ENCODE assay signal across 1 cellular context in the genomic region with DNA sequence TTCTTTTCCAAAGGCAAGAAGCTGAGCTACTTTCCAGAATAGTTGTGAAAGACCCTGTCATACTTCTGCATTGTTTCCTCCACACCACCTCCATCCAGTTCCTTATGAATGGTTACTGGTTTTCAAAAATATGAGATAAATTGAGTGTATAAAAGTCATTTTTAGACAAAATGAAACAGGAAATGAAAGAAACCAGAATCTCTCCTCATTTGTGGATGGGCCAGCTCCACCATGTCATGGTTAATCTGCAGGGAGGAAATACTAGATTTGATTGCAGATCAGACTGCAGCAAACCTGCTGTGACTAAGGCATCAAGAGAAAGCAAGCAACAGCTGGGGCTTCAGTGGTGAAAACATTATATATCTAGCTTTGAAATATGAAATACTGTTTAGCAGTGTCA.
TF ChIP-seq lines count a peak whose summit lies in the region.

No MANE protein-coding gene starts in this region.

TF ChIP-seq in GM23338, 12 proteins besides CTCF, POLR2A, EP300 and RAD21 (continued from another document):
- TF ChIP-seq, protein P1, sequence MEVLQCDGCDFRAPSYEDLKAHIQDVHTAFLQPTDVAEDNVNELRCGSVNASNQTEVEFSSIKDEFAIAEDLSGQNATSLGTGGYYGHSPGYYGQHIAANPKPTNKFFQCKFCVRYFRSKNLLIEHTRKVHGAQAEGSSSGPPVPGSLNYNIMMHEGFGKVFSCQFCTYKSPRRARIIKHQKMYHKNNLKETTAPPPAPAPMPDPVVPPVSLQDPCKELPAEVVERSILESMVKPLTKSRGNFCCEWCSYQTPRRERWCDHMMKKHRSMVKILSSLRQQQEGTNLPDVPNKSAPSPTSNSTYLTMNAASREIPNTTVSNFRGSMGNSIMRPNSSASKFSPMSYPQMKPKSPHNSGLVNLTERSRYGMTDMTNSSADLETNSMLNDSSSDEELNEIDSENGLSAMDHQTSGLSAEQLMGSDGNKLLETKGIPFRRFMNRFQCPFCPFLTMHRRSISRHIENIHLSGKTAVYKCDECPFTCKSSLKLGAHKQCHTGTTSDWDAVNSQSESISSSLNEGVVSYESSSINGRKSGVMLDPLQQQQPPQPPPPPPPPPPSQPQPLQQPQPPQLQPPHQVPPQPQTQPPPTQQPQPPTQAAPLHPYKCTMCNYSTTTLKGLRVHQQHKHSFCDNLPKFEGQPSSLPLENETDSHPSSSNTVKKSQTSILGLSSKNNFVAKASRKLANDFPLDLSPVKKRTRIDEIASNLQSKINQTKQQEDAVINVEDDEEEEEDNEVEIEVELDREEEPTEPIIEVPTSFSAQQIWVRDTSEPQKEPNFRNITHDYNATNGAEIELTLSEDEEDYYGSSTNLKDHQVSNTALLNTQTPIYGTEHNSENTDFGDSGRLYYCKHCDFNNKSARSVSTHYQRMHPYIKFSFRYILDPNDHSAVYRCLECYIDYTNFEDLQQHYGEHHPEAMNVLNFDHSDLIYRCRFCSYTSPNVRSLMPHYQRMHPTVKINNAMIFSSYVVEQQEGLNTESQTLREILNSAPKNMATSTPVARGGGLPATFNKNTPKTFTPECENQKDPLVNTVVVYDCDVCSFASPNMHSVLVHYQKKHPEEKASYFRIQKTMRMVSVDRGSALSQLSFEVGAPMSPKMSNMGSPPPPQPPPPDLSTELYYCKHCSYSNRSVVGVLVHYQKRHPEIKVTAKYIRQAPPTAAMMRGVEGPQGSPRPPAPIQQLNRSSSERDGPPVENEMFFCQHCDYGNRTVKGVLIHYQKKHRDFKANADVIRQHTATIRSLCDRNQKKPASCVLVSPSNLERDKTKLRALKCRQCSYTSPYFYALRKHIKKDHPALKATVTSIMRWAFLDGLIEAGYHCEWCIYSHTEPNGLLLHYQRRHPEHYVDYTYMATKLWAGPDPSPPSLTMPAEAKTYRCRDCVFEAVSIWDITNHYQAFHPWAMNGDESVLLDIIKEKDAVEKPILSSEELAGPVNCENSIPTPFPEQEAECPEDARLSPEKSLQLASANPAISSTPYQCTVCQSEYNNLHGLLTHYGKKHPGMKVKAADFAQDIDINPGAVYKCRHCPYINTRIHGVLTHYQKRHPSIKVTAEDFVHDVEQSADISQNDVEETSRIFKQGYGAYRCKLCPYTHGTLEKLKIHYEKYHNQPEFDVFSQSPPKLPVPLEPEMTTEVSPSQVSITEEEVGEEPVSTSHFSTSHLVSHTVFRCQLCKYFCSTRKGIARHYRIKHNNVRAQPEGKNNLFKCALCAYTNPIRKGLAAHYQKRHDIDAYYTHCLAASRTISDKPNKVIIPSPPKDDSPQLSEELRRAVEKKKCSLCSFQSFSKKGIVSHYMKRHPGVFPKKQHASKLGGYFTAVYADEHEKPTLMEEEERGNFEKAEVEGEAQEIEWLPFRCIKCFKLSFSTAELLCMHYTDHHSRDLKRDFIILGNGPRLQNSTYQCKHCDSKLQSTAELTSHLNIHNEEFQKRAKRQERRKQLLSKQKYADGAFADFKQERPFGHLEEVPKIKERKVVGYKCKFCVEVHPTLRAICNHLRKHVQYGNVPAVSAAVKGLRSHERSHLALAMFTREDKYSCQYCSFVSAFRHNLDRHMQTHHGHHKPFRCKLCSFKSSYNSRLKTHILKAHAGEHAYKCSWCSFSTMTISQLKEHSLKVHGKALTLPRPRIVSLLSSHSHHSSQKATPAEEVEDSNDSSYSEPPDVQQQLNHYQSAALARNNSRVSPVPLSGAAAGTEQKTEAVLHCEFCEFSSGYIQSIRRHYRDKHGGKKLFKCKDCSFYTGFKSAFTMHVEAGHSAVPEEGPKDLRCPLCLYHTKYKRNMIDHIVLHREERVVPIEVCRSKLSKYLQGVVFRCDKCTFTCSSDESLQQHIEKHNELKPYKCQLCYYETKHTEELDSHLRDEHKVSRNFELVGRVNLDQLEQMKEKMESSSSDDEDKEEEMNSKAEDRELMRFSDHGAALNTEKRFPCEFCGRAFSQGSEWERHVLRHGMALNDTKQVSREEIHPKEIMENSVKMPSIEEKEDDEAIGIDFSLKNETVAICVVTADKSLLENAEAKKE (CRISPR knock-in tag; IDR thresholded peaks at IDR 0.05) = no peak
- TF ChIP-seq CREB1 (CRISPR knock-in tag; IDR thresholded peaks at IDR 0.05; ENCODE audit: low read depth) (no peak), EZH2 (IDR thresholded peaks at IDR 0.05; ENCODE audit: low read depth, unreplicated experiment) (no peak), JUNB (IDR thresholded peaks at IDR 0.05; ENCODE audit: unreplicated experiment) (no peak), NANOG (IDR thresholded peaks at IDR 0.05; ENCODE audit: borderline replicate concordance) (no peak), STAT1 (IDR thresholded peaks at IDR 0.05; ENCODE audit: unreplicated experiment) (no peak), ZNF114 (CRISPR knock-in tag; IDR thresholded peaks at IDR 0.05) (no peak)
- TF ChIP-seq, protein P2, sequence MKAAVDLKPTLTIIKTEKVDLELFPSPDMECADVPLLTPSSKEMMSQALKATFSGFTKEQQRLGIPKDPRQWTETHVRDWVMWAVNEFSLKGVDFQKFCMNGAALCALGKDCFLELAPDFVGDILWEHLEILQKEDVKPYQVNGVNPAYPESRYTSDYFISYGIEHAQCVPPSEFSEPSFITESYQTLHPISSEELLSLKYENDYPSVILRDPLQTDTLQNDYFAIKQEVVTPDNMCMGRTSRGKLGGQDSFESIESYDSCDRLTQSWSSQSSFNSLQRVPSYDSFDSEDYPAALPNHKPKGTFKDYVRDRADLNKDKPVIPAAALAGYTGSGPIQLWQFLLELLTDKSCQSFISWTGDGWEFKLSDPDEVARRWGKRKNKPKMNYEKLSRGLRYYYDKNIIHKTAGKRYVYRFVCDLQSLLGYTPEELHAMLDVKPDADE (IDR thresholded peaks at IDR 0.05) = no peak
